7 cellular contexts compared by ENCODE assay signal in genomic region chr6:71090216-71090615, GRCh38.
"Had no signal": no experiment of that assay in that cellular context is flagged by ENCODE, and none has a peak within 500 bp of the region (broad histone marks: within the 10 kb centered on the region; RNA-seq: fewer than 3 reads in every experiment).

No MANE protein-coding gene starts in this region.

- H3K36me3 Mint-ChIP-seq: IgD-negative memory B cell had no signal

- H3K27ac Mint-ChIP-seq: H9, IgD-negative memory B cell had no signal

- FAIRE-seq: H54 had no signal

- H3K4me1 Mint-ChIP-seq: H9, IgD-negative memory B cell had no signal

- H3K27ac ChIP-seq: GM23248 had no signal

- DNase-seq: GM23248, GOT3, H9, HCEC 1CT, KG1 had no signal

- H3K4me3 ChIP-seq: GM23248 had no signal

- H3K27me3 Mint-ChIP-seq: IgD-negative memory B cell had no signal

- H3K9ac ChIP-seq: GM23248 had no signal

- H3K4me3 Mint-ChIP-seq: H9, IgD-negative memory B cell had no signal

- H2AFZ ChIP-seq: GM23248 had no signal
